19 cellular contexts compared by ENCODE assay signal in genomic region chr10:118670472-118671124, GRCh38.
DNase-seq lines count a peak whose midpoint lies in the region; ATAC-seq lines count a peak whose summit lies in the region.
"Had no signal": no experiment of that assay in that cellular context is flagged by ENCODE, and none has a peak within 500 bp of the region (broad histone marks: within the 10 kb centered on the region; RNA-seq: fewer than 3 reads in every experiment).

No MANE protein-coding gene starts in this region.

- no peaks in the 10 kb centered on the region for H3K27me3 ChIP-seq in BLaER1
- H3K27me3 ChIP-seq in neuronal stem cell (ENCODE audit: control insufficient read depth in 3 of 3, insufficient read depth in 3 of 3, low read depth in 1 of 3, low read length in 3 of 3), result no peaks in the 10 kb centered on the region

- no peaks in the 10 kb centered on the region for H3K9me3 ChIP-seq in BLaER1
- H3K9me3 ChIP-seq in T-helper 17 cell (ENCODE audit: control insufficient read depth, low read length, poor library complexity, severe bottlenecking), result no peaks in the 10 kb centered on the region
- H3K9me3 ChIP-seq in neuronal stem cell (replicated peaks in 1 of 2; ENCODE audit: control insufficient read depth in 2 of 2, insufficient read depth in 1 of 2, low read depth in 1 of 2, low read length in 2 of 2), result no peaks in the 10 kb centered on the region

- ATAC-seq in T-helper 17 cell, result no peak
- ATAC-seq in GM19455 (IDR thresholded peaks at IDR 0.05; ENCODE audit: unreplicated experiment), result no peak

- no peak overlapping the region for H3K14ac ChIP-seq in neuronal stem cell (ENCODE audit: low read length)

- H3K9ac ChIP-seq in BLaER1, result no peak overlapping the region
- H3K9ac ChIP-seq in neuronal stem cell (ENCODE audit: low read depth, low read length, poor library complexity), result peak overlapping the region; percentile 1

- H3K18ac ChIP-seq in neuronal stem cell (ENCODE audit: low read length), result peak overlapping the region; percentile 78

- peak overlapping the region; percentile 9 for H3K27ac Mint-ChIP-seq in T-helper 17 cell
- H3K27ac Mint-ChIP-seq: CD8-positive, alpha-beta memory T cell had no signal

- H2BK5ac ChIP-seq in neuronal stem cell (ENCODE audit: low read length), result no peak overlapping the region

- H3K4me2 ChIP-seq in BLaER1 (peak overlapping the region; percentile 66), neuronal stem cell (ENCODE audit: insufficient read depth, low read length, poor library complexity, severe bottlenecking) (no peak overlapping the region)

- H4K20me1 ChIP-seq in BLaER1, result no peaks in the 10 kb centered on the region

- H2BK12ac ChIP-seq in neuronal stem cell (ENCODE audit: low read length), result no peak overlapping the region

- H2BK120ac ChIP-seq in neuronal stem cell (ENCODE audit: low read depth, low read length), result no peak overlapping the region

- peak overlapping the region; percentile 12 for H3K4ac ChIP-seq in neuronal stem cell (ENCODE audit: low read length)

- H4K91ac ChIP-seq in neuronal stem cell (ENCODE audit: low read depth, low read length, poor library complexity), result no peak overlapping the region

- peaks cover 2% of the 10 kb centered on the region for H3K36me3 Mint-ChIP-seq in T-helper 17 cell (ENCODE audit: low read depth)
- H3K36me3 Mint-ChIP-seq: IgD-negative memory B cell had no signal

- DNase-seq in T-helper 17 cell, result no peak
- DNase-seq in globus pallidus (ENCODE audit: low spot score), result peak; percentile 36
- DNase-seq in neuronal stem cell (ENCODE audit: low spot score), result no peak
- no peak for DNase-seq in AG08396 (ENCODE audit: low spot score)
- no peak for DNase-seq in activated naive CD4-positive, alpha-beta T cell (lab: John Stamatoyannopoulos, UW)
- DNase-seq: ACHN; AML-193; CD4-positive, CD25-positive, alpha-beta regulatory T cell; CD8-positive, alpha-beta memory T cell; COR-L47; DMS 273 treated with DMSO at 0.1 percent for 48 hours; DMS53; DND-41; EL; H9; KBM-7 had no signal

- no peaks in the 10 kb centered on the region for H3K27me3 Mint-ChIP-seq in T-helper 17 cell
- H3K27me3 Mint-ChIP-seq: CD4-positive, CD25-positive, alpha-beta regulatory T cell; IgD-negative memory B cell had no signal

- no peak overlapping the region for H3K27ac ChIP-seq in BLaER1
- no peak overlapping the region for H3K27ac ChIP-seq in neuronal stem cell (replicated peaks; ENCODE audit: low read length)

- H3K4me3 Mint-ChIP-seq in T-helper 17 cell, result no peak overlapping the region
- H3K4me3 Mint-ChIP-seq: CD4-positive, CD25-positive, alpha-beta regulatory T cell; CD8-positive, alpha-beta memory T cell; H9; IgD-negative memory B cell had no signal

- H3K4me1 Mint-ChIP-seq in T-helper 17 cell, result peaks cover 4% of the 10 kb centered on the region

- H3K23ac ChIP-seq in neuronal stem cell (ENCODE audit: low read depth, low read length, poor library complexity), result no peak overlapping the region

- H3K79me1 ChIP-seq in neuronal stem cell (ENCODE audit: low read depth, low read length), result no peaks in the 10 kb centered on the region

- H4K8ac ChIP-seq in neuronal stem cell (ENCODE audit: low read depth, low read length), result no peak overlapping the region

- no peak overlapping the region for H2AFZ ChIP-seq in neuronal stem cell (ENCODE audit: low read length)

- peaks cover 25% of the 10 kb centered on the region for H3K4me1 ChIP-seq in BLaER1
- H3K4me1 ChIP-seq in neuronal stem cell (ENCODE audit: control insufficient read depth in 2 of 2, insufficient read depth in 1 of 2, low read depth in 1 of 2, low read length in 2 of 2), result peaks cover 8 to 14% of the 10 kb centered on the region in 2 donors

- peaks cover 13% of the 10 kb centered on the region for H3K36me3 ChIP-seq in BLaER1
- H3K36me3 ChIP-seq in neuronal stem cell (replicated peaks in 1 of 2; ENCODE audit: control insufficient read depth in 2 of 2, insufficient read depth in 2 of 2, low read length in 2 of 2), result peaks cover 0 to 18% of the 10 kb centered on the region in 2 donors

- no CpG with 5 or more reads among the region's 11 CpGs for WGBS in neuronal stem cell (ENCODE audit: extremely low coverage in 2 of 2, insufficient read length in 2 of 2, insufficient replicate concordance in 1 of 2), 2 donors

- H2BK15ac ChIP-seq in neuronal stem cell (ENCODE audit: low read length), result no peak overlapping the region

- no peak overlapping the region for H2AK5ac ChIP-seq in neuronal stem cell (ENCODE audit: low read depth, low read length)

- H3K4me3 ChIP-seq in BLaER1 (no peak overlapping the region), neuronal stem cell (ENCODE audit: low read length in 2 of 2) (no peak overlapping the region)
